Comparison of ENCODE assay signal across 13 cellular contexts in the genomic region with DNA sequence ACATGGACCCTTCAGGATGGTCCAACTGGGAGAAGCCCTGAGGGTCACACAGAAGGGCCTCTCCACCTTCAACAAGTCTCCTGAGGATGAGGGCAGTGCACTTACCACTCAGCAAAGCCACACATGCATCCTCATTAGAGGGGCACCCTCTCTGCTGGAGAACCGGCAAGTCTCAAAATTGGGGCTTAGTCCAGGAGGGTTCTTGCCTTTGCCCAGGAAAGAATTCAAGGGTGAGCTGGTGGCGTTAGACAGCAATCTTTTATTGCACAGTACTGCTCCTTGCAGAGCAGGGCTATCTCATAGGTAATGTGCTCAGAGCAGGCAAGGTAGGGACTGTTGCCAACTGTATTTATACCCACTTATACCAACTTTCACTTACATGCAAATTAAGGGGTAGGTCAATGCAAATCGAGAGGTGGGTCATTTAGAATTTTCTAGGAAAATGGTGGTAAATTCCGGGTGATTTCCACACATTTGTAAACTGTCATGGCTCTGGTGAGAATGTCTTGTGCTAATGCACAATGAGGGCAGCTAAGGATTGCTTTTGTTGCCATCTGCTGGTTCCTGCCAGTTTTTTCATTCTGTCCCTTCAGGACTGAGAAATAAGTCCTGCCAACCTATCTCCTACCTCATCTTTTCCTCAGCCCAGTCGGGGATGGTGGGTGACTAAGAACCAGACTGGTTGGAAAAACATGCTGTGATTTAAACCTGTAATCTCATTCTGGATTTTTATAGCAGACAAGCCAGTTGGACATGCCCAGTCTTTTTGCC. TPM values are rescaled to one million over a fixed set of nuclear protein-coding genes. Genes with fewer than 3 reads are reported as not detected.
A peak's percentile ranks its signal among the peaks of the same experiment; 100 is the strongest.
DNase-seq lines count a peak whose midpoint lies in the region; ATAC-seq and TF ChIP-seq lines count a peak whose summit lies in the region.
"Had no signal": no experiment of that assay in that cellular context is flagged by ENCODE, and none has a peak within 500 bp of the region (broad histone marks: within the 10 kb centered on the region; RNA-seq: fewer than 3 reads in every experiment).

No MANE protein-coding gene starts in this region.

- no peak overlapping the region for H3K4me2 ChIP-seq in HCT116 (ENCODE audit: low read length)
- H3K4me2 ChIP-seq in GM23338 = no peak overlapping the region

- H3K27me3 Mint-ChIP-seq in GM23338 (ENCODE audit: insufficient read depth, low read depth, poor library complexity) = peaks cover 10% of the 10 kb centered on the region

- no peaks in the 10 kb centered on the region for H3K27me3 ChIP-seq in A673 (replicated peaks; ENCODE audit: insufficient read depth, low read depth, low read length, poor library complexity)
- H3K27me3 ChIP-seq in HCT116 (ENCODE audit: insufficient read depth, low read length) = no peaks in the 10 kb centered on the region
- H3K27me3 ChIP-seq in RWPE2 (ENCODE audit: insufficient read depth, poor library complexity, severe bottlenecking) = no peaks in the 10 kb centered on the region
- H3K27me3 ChIP-seq in GM23338 (ENCODE audit: insufficient read depth) = no peaks in the 10 kb centered on the region

- RAD21 ChIA-PET in HCT116 (lab: Charles Lee; ENCODE audit: low non-redundant PET in 1 of 2, low total read pairs in 2 of 2, uncharacterized antibody in 2 of 2, unreplicated experiment in 2 of 2) = interaction anchor here in 1 of 2 experiments (1.2 kb wide), 1 partner anchor 72 kb away, joined by 3 read pairs; no protein-coding TSS in a partner anchor

- no peaks in the 10 kb centered on the region for H3K36me3 ChIP-seq in A673 (ENCODE audit: insufficient read depth, low read length, poor library complexity, severe bottlenecking)
- H3K36me3 ChIP-seq in HCT116 (ENCODE audit: control insufficient read depth in 1 of 2, insufficient read depth in 2 of 2, low read length in 2 of 2) = no peaks in the 10 kb centered on the region
- no peaks in the 10 kb centered on the region for H3K36me3 ChIP-seq in RWPE2 (ENCODE audit: low read depth)
- no peaks in the 10 kb centered on the region for H3K36me3 ChIP-seq in GM23338 (ENCODE audit: insufficient read depth)

- DNase-seq in A673 (ENCODE audit: low spot score) (peak; percentile 40), HCT116 (ENCODE audit: low read depth, low spot score) (no peak), RWPE2 (ENCODE audit: low spot score) (no peak), fibroblast of mammary gland (ENCODE audit: low read depth) (peak; percentile 42), NCI-H446 treated with DMSO at 0.1 percent for 48 hours (lab: John Stamatoyannopoulos, UW) (no peak), GM23338 (ENCODE audit: low spot score) (no peak), GM10266 (ENCODE audit: extremely low spot score) (no peak)
- DNase-seq in activated CD4-positive, alpha-beta T cell treated with anti-CD3 and anti-CD28 coated beads for 48 hours = no peak
- DNase-seq: CD4-positive, CD25-positive, alpha-beta regulatory T cell; effector memory CD4-positive, alpha-beta T cell; NCI-H1092 had no signal

- peak; percentile 47 for TF ChIP-seq CTCF in A673 (conservative IDR thresholded peaks at IDR 0.05; ENCODE audit: low read depth, low read length)
- TF ChIP-seq CTCF in HCT116 (IDR thresholded peaks at IDR 0.05 in 2 of 3, conservative IDR thresholded peaks at IDR 0.05 in 1 of 3; ENCODE audit: borderline replicate concordance in 1 of 3, insufficient read depth in 1 of 3, low read depth in 2 of 3, low read length in 2 of 3) = peak; percentile 6 to 40 (median 29); a peak in 3 of 6 replicates
- peak; percentile 43 for TF ChIP-seq CTCF in RWPE2 (IDR thresholded peaks at IDR 0.05; ENCODE audit: poor library complexity, severe bottlenecking)
- peak; percentile 14 for TF ChIP-seq CTCF in fibroblast of mammary gland (conservative IDR thresholded peaks at IDR 0.05; ENCODE audit: control insufficient read depth, insufficient read depth, low read depth, low read length)
- no peak for TF ChIP-seq CTCF in GM23338 (conservative IDR thresholded peaks at IDR 0.05; ENCODE audit: low read depth in 2 of 2)
- TF ChIP-seq CTCF in GM10266 (IDR thresholded peaks at IDR 0.05; ENCODE audit: control insufficient read depth, insufficient read depth, low read depth, missing control alignments) = no peak

- H3K9me3 ChIP-seq in A673 (ENCODE audit: low read depth, low read length, poor library complexity, severe bottlenecking) = no peaks in the 10 kb centered on the region
- no peaks in the 10 kb centered on the region for H3K9me3 ChIP-seq in HCT116 (ENCODE audit: control insufficient read depth in 1 of 2, insufficient read depth in 1 of 2, low read depth in 1 of 2, low read length in 2 of 2)
- H3K9me3 ChIP-seq in RWPE2 (ENCODE audit: severe bottlenecking) = no peaks in the 10 kb centered on the region

- peaks cover 8% of the 10 kb centered on the region; the same call in 2 of the 3 replicates for H3K36me3 Mint-ChIP-seq in GM23338 (ENCODE audit: low read depth)
- H3K36me3 Mint-ChIP-seq: activated naive CD8-positive, alpha-beta T cell; CD4-positive, CD25-positive, alpha-beta regulatory T cell; type B pancreatic cell had no signal

- peaks cover 12% of the 10 kb centered on the region for H3K4me1 ChIP-seq in A673 (ENCODE audit: insufficient read depth, low read length, poor library complexity, severe bottlenecking)
- peaks cover 18 to 45% of the 10 kb centered on the region in 2 experiments for H3K4me1 ChIP-seq in HCT116 (ENCODE audit: control insufficient read depth in 1 of 2, insufficient read depth in 2 of 2, low read length in 2 of 2)
- peaks cover 23% of the 10 kb centered on the region for H3K4me1 ChIP-seq in RWPE2 (ENCODE audit: insufficient read depth, poor library complexity, severe bottlenecking)
- no peaks in the 10 kb centered on the region for H3K4me1 ChIP-seq in GM23338 (ENCODE audit: insufficient read depth)

- intact Hi-C loops in A673 (cut with micrococcal nuclease; ENCODE audit: unreplicated experiment) = no loop called here
- intact Hi-C loops in HCT116 (cut with micrococcal nuclease) = loop anchor here (5.0 to 10.0 kb wide), 2 partner anchors 57 to 369 kb away; a partner anchor contains a TSS

- H2AFZ ChIP-seq in HCT116 (ENCODE audit: low read depth, low read length, poor library complexity, severe bottlenecking) = no peak overlapping the region
- no peak overlapping the region for H2AFZ ChIP-seq in GM23338

- H3K9me2 ChIP-seq in HCT116 (ENCODE audit: insufficient read depth) (no peaks in the 10 kb centered on the region), GM23338 (ENCODE audit: insufficient read depth) (peaks cover 6% of the 10 kb centered on the region; the same call in 1 of the 2 replicates)

- peaks cover 19% of the 10 kb centered on the region; the same call in 2 of the 3 replicates for H3K9me3 Mint-ChIP-seq in GM23338
- H3K9me3 Mint-ChIP-seq: type B pancreatic cell had no signal

- CTCF ChIA-PET in A673 (lab: Charles Lee) = no interaction called here
- CTCF ChIA-PET in HCT116 (lab: Charles Lee) = interaction anchor here (1.2 to 3.6 kb wide), 3 partner anchors 9 to 185 kb away, joined by 3 to 18 read pairs (median 8); no protein-coding TSS in a partner anchor

- H4K20me1 ChIP-seq in HCT116 (ENCODE audit: insufficient read depth) = no peaks in the 10 kb centered on the region
- no peaks in the 10 kb centered on the region for H4K20me1 ChIP-seq in GM23338 (replicated peaks; ENCODE audit: insufficient read depth)

- no peak overlapping the region for H3K9ac ChIP-seq in HCT116 (ENCODE audit: low read length)

- no peak for TF ChIP-seq POLR2A in HCT116 (IDR thresholded peaks at IDR 0.05; ENCODE audit: borderline replicate concordance, extremely low read depth, insufficient read depth, insufficient read length)

- TF ChIP-seq RAD21 in HCT116 (IDR thresholded peaks at IDR 0.05; ENCODE audit: low read depth) = peak; percentile 10; the same call in 1 of the 2 replicates

- ATAC-seq in HCT116 (peak; percentile 35; the same call in 1 of the 2 replicates), RWPE2 (ENCODE audit: low read depth) (0 out of 3 replicates have a peak, but pooled peaks have one; percentile 17), GM23338 (no peak)

- H3K79me2 ChIP-seq in HCT116 (ENCODE audit: insufficient read depth, low read length) (no peaks in the 10 kb centered on the region), GM23338 (replicated peaks; ENCODE audit: insufficient read depth) (no peaks in the 10 kb centered on the region)

- BruUV-seq in A673 (replicated peaks; lab: Mats Ljungman, UMichigan) (no TSS peak), HCT116 (replicated peaks; lab: Mats Ljungman, UMichigan) (no TSS peak)

- no peak overlapping the region for H3K27ac Mint-ChIP-seq in GM23338
- H3K27ac Mint-ChIP-seq: activated naive CD8-positive, alpha-beta T cell; CD4-positive, CD25-positive, alpha-beta regulatory T cell; type B pancreatic cell had no signal

- no peaks in the 10 kb centered on the region for H3F3A ChIP-seq in GM23338 (replicated peaks; ENCODE audit: low read depth)

- H3K4me1 Mint-ChIP-seq in GM23338 = no peaks in the 10 kb centered on the region
- H3K4me1 Mint-ChIP-seq: CD4-positive, CD25-positive, alpha-beta regulatory T cell had no signal

- POLR2A ChIA-PET in A673 (lab: Charles Lee; ENCODE audit: low non-redundant PET) (no interaction called here), HCT116 (lab: Charles Lee) (no interaction called here)

- H3K4me3 Mint-ChIP-seq in GM23338 = no peak overlapping the region
- H3K4me3 Mint-ChIP-seq: activated naive CD8-positive, alpha-beta T cell; CD4-positive, CD25-positive, alpha-beta regulatory T cell; type B pancreatic cell had no signal

- H3K27ac ChIP-seq in A673 (ENCODE audit: low read depth, low read length, poor library complexity, severe bottlenecking) (no peak overlapping the region), HCT116 (ENCODE audit: low read depth, low read length) (no peak overlapping the region), RWPE2 (ENCODE audit: poor library complexity, severe bottlenecking) (no peak overlapping the region), GM23338 (ENCODE audit: low read depth) (no peak overlapping the region)

- H3K4me3 ChIP-seq in A673 (ENCODE audit: low read depth, low read length, poor library complexity, severe bottlenecking) (no peak overlapping the region), HCT116 (replicated peaks in 1 of 2; ENCODE audit: low read depth in 1 of 2, low read length in 2 of 2) (no peak overlapping the region), RWPE2 (ENCODE audit: severe bottlenecking) (no peak overlapping the region), fibroblast of mammary gland (ENCODE audit: control insufficient read depth, low read depth, low read length) (no peak overlapping the region), GM23338 (no peak overlapping the region)

RNA-seq across cellular contexts. Expression of a gene that starts 27.8 kb away (rescaled TPM):
- total RNA-seq in A673 (2021) (not detected in 2 replicates), HCT116 (2021; ENCODE audit: unreplicated experiment) (not detected)
- not detected in 2 replicates for polyA plus RNA-seq in HCT116 (2012)
- not detected in 2 replicates for total RNA-seq in GM23338 (2014; rRNA removed; shearing (Covaris generic))
- not detected in 2 replicates for polyA plus RNA-seq in GM23338 (2016; fragmentation: Nextera tagmentation; extraction: Ambion mirVana)
- total RNA-seq: CD4-positive, CD25-positive, alpha-beta regulatory T cell had no signal
- polyA plus RNA-seq: CD4-positive, CD25-positive, alpha-beta regulatory T cell had no signal

RNA-seq across cellular contexts. Expression of a gene that starts 56.1 kb away (rescaled TPM):
- 0.15 TPM in 1 of 2 replicates, not detected in the other for total RNA-seq in A673 (2021)
- total RNA-seq in HCT116 (2021; ENCODE audit: unreplicated experiment) = not detected
- 0.05 TPM in 1 of 2 replicates, not detected in the other for polyA plus RNA-seq in HCT116 (2012)
- total RNA-seq in GM23338 (2014; rRNA removed; shearing (Covaris generic)) = not detected in 2 replicates
- not detected in 2 replicates for polyA plus RNA-seq in GM23338 (2016; fragmentation: Nextera tagmentation; extraction: Ambion mirVana)
- total RNA-seq: CD4-positive, CD25-positive, alpha-beta regulatory T cell had no signal
- polyA plus RNA-seq: CD4-positive, CD25-positive, alpha-beta regulatory T cell had no signal

RNA-seq across cellular contexts. Expression of a gene that starts 58.2 kb away (rescaled TPM):
- 26.8 and 29.5 TPM in 2 replicates for total RNA-seq in A673 (2021)
- 62.0 TPM for total RNA-seq in HCT116 (2021; ENCODE audit: unreplicated experiment)
- polyA plus RNA-seq in HCT116 (2012) = 73.6 and 73.8 TPM in 2 replicates
- total RNA-seq in GM23338 (2014; rRNA removed; shearing (Covaris generic)) = 15.0 and 19.0 TPM in 2 replicates
- polyA plus RNA-seq in GM23338 (2016; fragmentation: Nextera tagmentation; extraction: Ambion mirVana) = 3.6 and 4.8 TPM in 2 replicates

Comparison
In these comparisons a context has a peak if more than half of its experiments do, and no peak if none do; other contexts are left out.
1. DNase-seq: peak in A673 (single experiment) and fibroblast of mammary gland (single experiment); none in HCT116 (single experiment), RWPE2 (single experiment), NCI-H446 treated with DMSO at 0.1 percent for 48 hours (single experiment), GM23338 (single experiment), GM10266 (single experiment) and activated CD4-positive, alpha-beta T cell treated with anti-CD3 and anti-CD28 coated beads for 48 hours (single experiment).
2. CTCF ChIP-seq: peak in A673 (single experiment), HCT116 (3 of 3), RWPE2 (single experiment) and fibroblast of mammary gland (single experiment); none in GM23338 (0 of 2) and GM10266 (single experiment).